Comparison of ENCODE assay signal across 1 cellular context in the genomic region with DNA sequence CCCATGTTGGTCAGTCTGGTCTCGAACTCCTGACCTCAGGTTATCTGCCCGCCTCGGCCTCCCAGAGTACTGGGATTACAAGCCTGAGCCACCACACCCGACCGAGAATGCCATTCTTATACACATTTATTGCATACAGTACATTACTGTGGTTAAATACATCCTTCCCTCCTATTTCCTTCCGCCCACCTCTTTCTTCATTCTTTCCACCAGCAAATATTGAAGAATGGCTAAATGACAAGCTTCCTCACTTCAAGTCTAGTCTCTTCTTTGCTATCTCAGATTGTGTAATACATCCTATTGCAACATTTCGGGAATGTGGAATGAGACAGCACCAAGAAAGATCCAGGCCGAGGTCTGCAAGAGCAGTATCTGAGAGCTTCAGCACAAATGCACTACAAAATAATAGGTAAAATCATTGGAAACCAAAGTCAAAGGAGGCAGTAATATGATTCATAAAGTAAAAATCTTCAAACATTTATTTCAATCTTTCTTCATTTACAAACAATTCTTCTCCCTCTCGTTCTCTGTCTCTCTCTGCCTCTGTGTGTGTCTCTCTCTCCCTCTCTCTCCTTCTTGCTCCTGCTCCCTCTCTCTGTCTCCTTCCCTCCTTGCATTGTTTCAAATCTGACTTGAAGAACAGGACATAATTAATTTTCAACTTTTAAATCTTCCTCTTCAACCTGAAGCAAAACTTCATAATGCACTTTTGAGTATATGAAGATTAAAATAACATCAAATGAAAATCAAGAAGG.
TF ChIP-seq lines count a peak whose summit lies in the region.

No MANE protein-coding gene starts in this region.

TF ChIP-seq in HepG2, 621 proteins besides CTCF, POLR2A, EP300 and RAD21 (continued from another document and continues in another):
- TF ChIP-seq, protein P1, sequence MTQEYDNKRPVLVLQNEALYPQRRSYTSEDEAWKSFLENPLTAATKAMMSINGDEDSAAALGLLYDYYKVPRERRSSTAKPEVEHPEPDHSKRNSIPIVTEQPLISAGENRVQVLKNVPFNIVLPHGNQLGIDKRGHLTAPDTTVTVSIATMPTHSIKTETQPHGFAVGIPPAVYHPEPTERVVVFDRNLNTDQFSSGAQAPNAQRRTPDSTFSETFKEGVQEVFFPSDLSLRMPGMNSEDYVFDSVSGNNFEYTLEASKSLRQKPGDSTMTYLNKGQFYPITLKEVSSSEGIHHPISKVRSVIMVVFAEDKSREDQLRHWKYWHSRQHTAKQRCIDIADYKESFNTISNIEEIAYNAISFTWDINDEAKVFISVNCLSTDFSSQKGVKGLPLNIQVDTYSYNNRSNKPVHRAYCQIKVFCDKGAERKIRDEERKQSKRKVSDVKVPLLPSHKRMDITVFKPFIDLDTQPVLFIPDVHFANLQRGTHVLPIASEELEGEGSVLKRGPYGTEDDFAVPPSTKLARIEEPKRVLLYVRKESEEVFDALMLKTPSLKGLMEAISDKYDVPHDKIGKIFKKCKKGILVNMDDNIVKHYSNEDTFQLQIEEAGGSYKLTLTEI (CRISPR knock-in tag; conservative IDR thresholded peaks at IDR 0.05), result no peak
- TF ChIP-seq ZNF333 (CRISPR knock-in tag; IDR thresholded peaks at IDR 0.05; ENCODE audit: borderline replicate concordance) (no peak), ZNF124 (CRISPR knock-in tag; IDR thresholded peaks at IDR 0.05) (0 out of 2 replicates have a peak, but pooled peaks have one; percentile 73), FOSL1 (CRISPR knock-in tag; IDR thresholded peaks at IDR 0.05; ENCODE audit: borderline replicate concordance) (no peak), SIX4 (CRISPR knock-in tag; IDR thresholded peaks at IDR 0.05) (no peak), ZNF709 (CRISPR knock-in tag; IDR thresholded peaks at IDR 0.05) (no peak), ZNF44 (CRISPR knock-in tag; IDR thresholded peaks at IDR 0.05) (no peak), ZNF567 (CRISPR knock-in tag; IDR thresholded peaks at IDR 0.05; ENCODE audit: borderline replicate concordance) (no peak), FOXC1 (CRISPR knock-in tag; IDR thresholded peaks at IDR 0.05; ENCODE audit: borderline replicate concordance) (no peak), PHF5A (CRISPR knock-in tag; IDR thresholded peaks at IDR 0.05; ENCODE audit: low read depth, unreplicated experiment) (peak; percentile 34), NFE2L2 (IDR thresholded peaks at IDR 0.05; ENCODE audit: low read length) (peak; percentile 32; the same call in 1 of the 2 replicates), TEAD3 (CRISPR knock-in tag; optimal IDR thresholded peaks at IDR 0.05; ENCODE audit: borderline replicate concordance) (peak; percentile 95), CCAR2 (optimal IDR thresholded peaks at IDR 0.05; ENCODE audit: low read depth, low read length) (no peak), ZNF589 (CRISPR knock-in tag; conservative IDR thresholded peaks at IDR 0.05) (no peak), TP53 (CRISPR knock-in tag; conservative IDR thresholded peaks at IDR 0.05) (no peak), ZNF34 (CRISPR knock-in tag; IDR thresholded peaks at IDR 0.05; ENCODE audit: borderline replicate concordance) (no peak), HNRNPL (IDR thresholded peaks at IDR 0.05; ENCODE audit: low read depth, low read length) (no peak), HNRNPK (IDR thresholded peaks at IDR 0.05; ENCODE audit: low read depth, low read length, poor library complexity, severe bottlenecking) (no peak), MED13 (CRISPR knock-in tag; IDR thresholded peaks at IDR 0.05) (peak; percentile 39; the same call in 1 of the 2 replicates), MIXL1 (CRISPR knock-in tag; IDR thresholded peaks at IDR 0.05) (0 out of 2 replicates have a peak, but pooled peaks have one; percentile 30), EEA1 (CRISPR knock-in tag; IDR thresholded peaks at IDR 0.05; ENCODE audit: borderline replicate concordance) (no peak), TAF15 (IDR thresholded peaks at IDR 0.05; ENCODE audit: low read depth, low read length, poor library complexity, severe bottlenecking) (no peak), HNRNPLL (IDR thresholded peaks at IDR 0.05; ENCODE audit: low read depth, low read length, poor library complexity, severe bottlenecking) (no peak), RXRA (CRISPR knock-in tag; IDR thresholded peaks at IDR 0.05) (no peak; the same call in 1 of the 2 replicates), ARID2 (CRISPR knock-in tag; IDR thresholded peaks at IDR 0.05; ENCODE audit: borderline replicate concordance) (no peak), ZFP62 (CRISPR knock-in tag; IDR thresholded peaks at IDR 0.05) (no peak), NR2F1 (CRISPR knock-in tag; IDR thresholded peaks at IDR 0.05) (no peak), HIVEP1 (CRISPR knock-in tag; IDR thresholded peaks at IDR 0.05) (no peak), ZBTB20 (CRISPR knock-in tag; IDR thresholded peaks at IDR 0.05; ENCODE audit: borderline replicate concordance, low read depth) (no peak), TARDBP (CRISPR knock-in tag; IDR thresholded peaks at IDR 0.05) (peak; percentile 68), ZSCAN12 (CRISPR knock-in tag; IDR thresholded peaks at IDR 0.05) (no peak), HCFC1 (IDR thresholded peaks at IDR 0.05; ENCODE audit: low read depth, low read length) (no peak), ZNF672 (CRISPR knock-in tag; IDR thresholded peaks at IDR 0.05) (no peak), ZNF282 (IDR thresholded peaks at IDR 0.05; ENCODE audit: partially characterized antibody) (no peak), PAX8 (CRISPR knock-in tag; IDR thresholded peaks at IDR 0.05; ENCODE audit: borderline replicate concordance) (no peak), SATB2 (CRISPR knock-in tag; IDR thresholded peaks at IDR 0.05) (no peak), KLF15 (CRISPR knock-in tag; IDR thresholded peaks at IDR 0.05; ENCODE audit: borderline replicate concordance) (no peak), HES4 (CRISPR knock-in tag; IDR thresholded peaks at IDR 0.05; ENCODE audit: borderline replicate concordance) (no peak), ASH2L (IDR thresholded peaks at IDR 0.05; ENCODE audit: insufficient read length, low read depth, low read length) (peak; percentile 27), ZNF776 (CRISPR knock-in tag; IDR thresholded peaks at IDR 0.05) (no peak), ZNF772 (CRISPR knock-in tag; IDR thresholded peaks at IDR 0.05) (no peak), MTA1 (CRISPR knock-in tag; IDR thresholded peaks at IDR 0.05; ENCODE audit: borderline replicate concordance) (no peak)
- TF ChIP-seq, protein P2, sequence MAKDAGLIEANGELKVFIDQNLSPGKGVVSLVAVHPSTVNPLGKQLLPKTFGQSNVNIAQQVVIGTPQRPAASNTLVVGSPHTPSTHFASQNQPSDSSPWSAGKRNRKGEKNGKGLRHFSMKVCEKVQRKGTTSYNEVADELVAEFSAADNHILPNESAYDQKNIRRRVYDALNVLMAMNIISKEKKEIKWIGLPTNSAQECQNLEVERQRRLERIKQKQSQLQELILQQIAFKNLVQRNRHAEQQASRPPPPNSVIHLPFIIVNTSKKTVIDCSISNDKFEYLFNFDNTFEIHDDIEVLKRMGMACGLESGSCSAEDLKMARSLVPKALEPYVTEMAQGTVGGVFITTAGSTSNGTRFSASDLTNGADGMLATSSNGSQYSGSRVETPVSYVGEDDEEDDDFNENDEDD (CRISPR knock-in tag; IDR thresholded peaks at IDR 0.05; ENCODE audit: borderline replicate concordance), result no peak
- TF ChIP-seq, protein P3, sequence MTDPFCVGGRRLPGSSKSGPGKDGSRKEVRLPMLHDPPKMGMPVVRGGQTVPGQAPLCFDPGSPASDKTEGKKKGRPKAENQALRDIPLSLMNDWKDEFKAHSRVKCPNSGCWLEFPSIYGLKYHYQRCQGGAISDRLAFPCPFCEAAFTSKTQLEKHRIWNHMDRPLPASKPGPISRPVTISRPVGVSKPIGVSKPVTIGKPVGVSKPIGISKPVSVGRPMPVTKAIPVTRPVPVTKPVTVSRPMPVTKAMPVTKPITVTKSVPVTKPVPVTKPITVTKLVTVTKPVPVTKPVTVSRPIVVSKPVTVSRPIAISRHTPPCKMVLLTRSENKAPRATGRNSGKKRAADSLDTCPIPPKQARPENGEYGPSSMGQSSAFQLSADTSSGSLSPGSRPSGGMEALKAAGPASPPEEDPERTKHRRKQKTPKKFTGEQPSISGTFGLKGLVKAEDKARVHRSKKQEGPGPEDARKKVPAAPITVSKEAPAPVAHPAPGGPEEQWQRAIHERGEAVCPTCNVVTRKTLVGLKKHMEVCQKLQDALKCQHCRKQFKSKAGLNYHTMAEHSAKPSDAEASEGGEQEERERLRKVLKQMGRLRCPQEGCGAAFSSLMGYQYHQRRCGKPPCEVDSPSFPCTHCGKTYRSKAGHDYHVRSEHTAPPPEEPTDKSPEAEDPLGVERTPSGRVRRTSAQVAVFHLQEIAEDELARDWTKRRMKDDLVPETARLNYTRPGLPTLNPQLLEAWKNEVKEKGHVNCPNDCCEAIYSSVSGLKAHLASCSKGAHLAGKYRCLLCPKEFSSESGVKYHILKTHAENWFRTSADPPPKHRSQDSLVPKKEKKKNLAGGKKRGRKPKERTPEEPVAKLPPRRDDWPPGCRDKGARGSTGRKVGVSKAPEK (CRISPR knock-in tag; IDR thresholded peaks at IDR 0.05; ENCODE audit: borderline replicate concordance), result 0 out of 2 replicates have a peak, but pooled peaks have one; percentile 30
- TF ChIP-seq, protein P4, sequence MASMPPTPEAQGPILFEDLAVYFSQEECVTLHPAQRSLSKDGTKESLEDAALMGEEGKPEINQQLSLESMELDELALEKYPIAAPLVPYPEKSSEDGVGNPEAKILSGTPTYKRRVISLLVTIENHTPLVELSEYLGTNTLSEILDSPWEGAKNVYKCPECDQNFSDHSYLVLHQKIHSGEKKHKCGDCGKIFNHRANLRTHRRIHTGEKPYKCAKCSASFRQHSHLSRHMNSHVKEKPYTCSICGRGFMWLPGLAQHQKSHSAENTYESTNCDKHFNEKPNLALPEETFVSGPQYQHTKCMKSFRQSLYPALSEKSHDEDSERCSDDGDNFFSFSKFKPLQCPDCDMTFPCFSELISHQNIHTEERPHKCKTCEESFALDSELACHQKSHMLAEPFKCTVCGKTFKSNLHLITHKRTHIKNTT (CRISPR knock-in tag; IDR thresholded peaks at IDR 0.05), result no peak
- TF ChIP-seq, protein P5, sequence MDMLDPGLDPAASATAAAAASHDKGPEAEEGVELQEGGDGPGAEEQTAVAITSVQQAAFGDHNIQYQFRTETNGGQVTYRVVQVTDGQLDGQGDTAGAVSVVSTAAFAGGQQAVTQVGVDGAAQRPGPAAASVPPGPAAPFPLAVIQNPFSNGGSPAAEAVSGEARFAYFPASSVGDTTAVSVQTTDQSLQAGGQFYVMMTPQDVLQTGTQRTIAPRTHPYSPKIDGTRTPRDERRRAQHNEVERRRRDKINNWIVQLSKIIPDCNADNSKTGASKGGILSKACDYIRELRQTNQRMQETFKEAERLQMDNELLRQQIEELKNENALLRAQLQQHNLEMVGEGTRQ (IDR thresholded peaks at IDR 0.05; ENCODE audit: low read depth, low read length), result no peak
- TF ChIP-seq, protein P5 (CRISPR knock-in tag; IDR thresholded peaks at IDR 0.05; ENCODE audit: borderline replicate concordance), result no peak
- TF ChIP-seq, protein P6, sequence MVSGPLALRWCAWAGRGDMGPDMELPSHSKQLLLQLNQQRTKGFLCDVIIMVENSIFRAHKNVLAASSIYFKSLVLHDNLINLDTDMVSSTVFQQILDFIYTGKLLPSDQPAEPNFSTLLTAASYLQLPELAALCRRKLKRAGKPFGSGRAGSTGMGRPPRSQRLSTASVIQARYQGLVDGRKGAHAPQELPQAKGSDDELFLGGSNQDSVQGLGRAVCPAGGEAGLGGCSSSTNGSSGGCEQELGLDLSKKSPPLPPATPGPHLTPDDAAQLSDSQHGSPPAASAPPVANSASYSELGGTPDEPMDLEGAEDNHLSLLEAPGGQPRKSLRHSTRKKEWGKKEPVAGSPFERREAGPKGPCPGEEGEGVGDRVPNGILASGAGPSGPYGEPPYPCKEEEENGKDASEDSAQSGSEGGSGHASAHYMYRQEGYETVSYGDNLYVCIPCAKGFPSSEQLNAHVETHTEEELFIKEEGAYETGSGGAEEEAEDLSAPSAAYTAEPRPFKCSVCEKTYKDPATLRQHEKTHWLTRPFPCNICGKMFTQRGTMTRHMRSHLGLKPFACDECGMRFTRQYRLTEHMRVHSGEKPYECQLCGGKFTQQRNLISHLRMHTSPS (CRISPR knock-in tag; IDR thresholded peaks at IDR 0.05; ENCODE audit: low read depth), result no peak
- TF ChIP-seq, protein P7, sequence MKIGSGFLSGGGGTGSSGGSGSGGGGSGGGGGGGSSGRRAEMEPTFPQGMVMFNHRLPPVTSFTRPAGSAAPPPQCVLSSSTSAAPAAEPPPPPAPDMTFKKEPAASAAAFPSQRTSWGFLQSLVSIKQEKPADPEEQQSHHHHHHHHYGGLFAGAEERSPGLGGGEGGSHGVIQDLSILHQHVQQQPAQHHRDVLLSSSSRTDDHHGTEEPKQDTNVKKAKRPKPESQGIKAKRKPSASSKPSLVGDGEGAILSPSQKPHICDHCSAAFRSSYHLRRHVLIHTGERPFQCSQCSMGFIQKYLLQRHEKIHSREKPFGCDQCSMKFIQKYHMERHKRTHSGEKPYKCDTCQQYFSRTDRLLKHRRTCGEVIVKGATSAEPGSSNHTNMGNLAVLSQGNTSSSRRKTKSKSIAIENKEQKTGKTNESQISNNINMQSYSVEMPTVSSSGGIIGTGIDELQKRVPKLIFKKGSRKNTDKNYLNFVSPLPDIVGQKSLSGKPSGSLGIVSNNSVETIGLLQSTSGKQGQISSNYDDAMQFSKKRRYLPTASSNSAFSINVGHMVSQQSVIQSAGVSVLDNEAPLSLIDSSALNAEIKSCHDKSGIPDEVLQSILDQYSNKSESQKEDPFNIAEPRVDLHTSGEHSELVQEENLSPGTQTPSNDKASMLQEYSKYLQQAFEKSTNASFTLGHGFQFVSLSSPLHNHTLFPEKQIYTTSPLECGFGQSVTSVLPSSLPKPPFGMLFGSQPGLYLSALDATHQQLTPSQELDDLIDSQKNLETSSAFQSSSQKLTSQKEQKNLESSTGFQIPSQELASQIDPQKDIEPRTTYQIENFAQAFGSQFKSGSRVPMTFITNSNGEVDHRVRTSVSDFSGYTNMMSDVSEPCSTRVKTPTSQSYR (CRISPR knock-in tag; IDR thresholded peaks at IDR 0.05; ENCODE audit: borderline replicate concordance), result no peak
- TF ChIP-seq, protein P8, sequence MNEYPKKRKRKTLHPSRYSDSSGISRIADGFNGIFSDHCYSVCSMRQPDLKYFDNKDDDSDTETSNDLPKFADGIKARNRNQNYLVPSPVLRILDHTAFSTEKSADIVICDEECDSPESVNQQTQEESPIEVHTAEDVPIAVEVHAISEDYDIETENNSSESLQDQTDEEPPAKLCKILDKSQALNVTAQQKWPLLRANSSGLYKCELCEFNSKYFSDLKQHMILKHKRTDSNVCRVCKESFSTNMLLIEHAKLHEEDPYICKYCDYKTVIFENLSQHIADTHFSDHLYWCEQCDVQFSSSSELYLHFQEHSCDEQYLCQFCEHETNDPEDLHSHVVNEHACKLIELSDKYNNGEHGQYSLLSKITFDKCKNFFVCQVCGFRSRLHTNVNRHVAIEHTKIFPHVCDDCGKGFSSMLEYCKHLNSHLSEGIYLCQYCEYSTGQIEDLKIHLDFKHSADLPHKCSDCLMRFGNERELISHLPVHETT (CRISPR knock-in tag; conservative IDR thresholded peaks at IDR 0.05), result no peak
- TF ChIP-seq, protein P9, sequence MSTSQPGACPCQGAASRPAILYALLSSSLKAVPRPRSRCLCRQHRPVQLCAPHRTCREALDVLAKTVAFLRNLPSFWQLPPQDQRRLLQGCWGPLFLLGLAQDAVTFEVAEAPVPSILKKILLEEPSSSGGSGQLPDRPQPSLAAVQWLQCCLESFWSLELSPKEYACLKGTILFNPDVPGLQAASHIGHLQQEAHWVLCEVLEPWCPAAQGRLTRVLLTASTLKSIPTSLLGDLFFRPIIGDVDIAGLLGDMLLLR (CRISPR knock-in tag; IDR thresholded peaks at IDR 0.05), result no peak
